12 cellular contexts compared by ENCODE assay signal in genomic region chr2:84846041-84846663, GRCh38. TPM values are rescaled to one million over a fixed set of nuclear protein-coding genes. Genes with fewer than 3 reads are reported as not detected.
DNase-seq lines count a peak whose midpoint lies in the region; ATAC-seq and TF ChIP-seq lines count a peak whose summit lies in the region.
"Had no signal": no experiment of that assay in that cellular context is flagged by ENCODE, and none has a peak within 500 bp of the region (broad histone marks: within the 10 kb centered on the region; RNA-seq: fewer than 3 reads in every experiment).

No MANE protein-coding gene starts in this region.

- H3K9me3 ChIP-seq in breast epithelium, result no peaks in the 10 kb centered on the region

- CTCF ChIA-PET in MCF 10A (lab: Yijun Ruan, JAX), result interaction anchor here (0.6 to 0.7 kb wide), 2 partner anchors 82 to 103 kb away, joined by 3 read pairs; no protein-coding TSS in a partner anchor
- CTCF ChIA-PET in activated CD8-positive, alpha-beta T cell treated with anti-CD3 and anti-CD28 coated beads for 36 hours (lab: Charles Lee), result interaction anchor here (0.7 to 3.5 kb wide), 10 partner anchors 9 to 348 kb away, joined by 3 to 19 read pairs (median 4); partner anchors contain the start of gene TRABD2A

- H3K36me3 Mint-ChIP-seq in MCF 10A (ENCODE audit: insufficient read depth, unreplicated experiment), result no peaks in the 10 kb centered on the region
- H3K36me3 Mint-ChIP-seq in activated CD8-positive, alpha-beta T cell treated with anti-CD3 and anti-CD28 coated beads for 36 hours (ENCODE audit: low read depth), result peaks cover 49% of the 10 kb centered on the region
- H3K36me3 Mint-ChIP-seq in stimulated activated naive CD8-positive, alpha-beta T cell treated with anti-CD3 and anti-CD28 coated beads, Interleukin-15, Interleukin-2, amounts not matched to agents 100 ng/mL and 50 ng/mL, for 24 hours (ENCODE audit: low read depth), result peaks cover 12% of the 10 kb centered on the region

- DNase-seq in MCF 10A (ENCODE audit: unreplicated experiment), result no peak
- DNase-seq in breast epithelium (ENCODE audit: low spot score in 2 of 2), result no peak
- peak; percentile 57 for DNase-seq in activated CD8-positive, alpha-beta T cell treated with anti-CD3 and anti-CD28 coated beads for 36 hours
- DNase-seq in fibroblast of gingiva (ENCODE audit: low read depth), result peak; percentile 28
- no peak for DNase-seq in OCI-M1 (lab: John Stamatoyannopoulos, UW)
- DNase-seq: hypothalamus, NCI-H69 had no signal

- TF ChIP-seq CTCF in MCF 10A (IDR thresholded peaks at IDR 0.05; ENCODE audit: unreplicated experiment), result no peak
- TF ChIP-seq CTCF in breast epithelium (IDR thresholded peaks at IDR 0.05), result no peak
- TF ChIP-seq CTCF in activated CD8-positive, alpha-beta T cell treated with anti-CD3 and anti-CD28 coated beads for 36 hours (IDR thresholded peaks at IDR 0.05), result no peak

- intact Hi-C loops in MCF 10A (cut with micrococcal nuclease), result no loop called here
- intact Hi-C loops in breast epithelium (cut with DNase I; ENCODE audit: low total_unique reads), result no loop called here
- intact Hi-C loops in activated CD8-positive, alpha-beta T cell treated with anti-CD3 and anti-CD28 coated beads for 36 hours (cut with micrococcal nuclease), result loop anchor here (5.0 to 10.0 kb wide), 2 partner anchors 36 to 61 kb away; partner anchors contain the start of gene TRABD2A

- H3K27me3 ChIP-seq in breast epithelium, result no peaks in the 10 kb centered on the region

- H3K4me1 ChIP-seq in breast epithelium, result no peaks in the 10 kb centered on the region

- BruUV-seq in MCF 10A (replicated peaks; lab: Mats Ljungman, UMichigan), result no TSS peak

- no peaks in the 10 kb centered on the region for H3K27me3 Mint-ChIP-seq in MCF 10A (ENCODE audit: insufficient read depth, unreplicated experiment)
- no peaks in the 10 kb centered on the region for H3K27me3 Mint-ChIP-seq in activated CD8-positive, alpha-beta T cell treated with anti-CD3 and anti-CD28 coated beads for 36 hours
- no peaks in the 10 kb centered on the region for H3K27me3 Mint-ChIP-seq in stimulated activated naive CD8-positive, alpha-beta T cell treated with anti-CD3 and anti-CD28 coated beads, Interleukin-15, Interleukin-2, amounts not matched to agents 100 ng/mL and 50 ng/mL, for 24 hours

- peak; percentile 51 for ATAC-seq in activated CD8-positive, alpha-beta T cell treated with anti-CD3 and anti-CD28 coated beads for 36 hours
- no peak for ATAC-seq in GM18867 (IDR thresholded peaks at IDR 0.05; ENCODE audit: unreplicated experiment)
- no peak for ATAC-seq in GM18505 (IDR thresholded peaks at IDR 0.05; ENCODE audit: unreplicated experiment)

- peaks cover 16% of the 10 kb centered on the region for H3K4me1 Mint-ChIP-seq in MCF 10A (ENCODE audit: insufficient read depth, unreplicated experiment)
- H3K4me1 Mint-ChIP-seq in activated CD8-positive, alpha-beta T cell treated with anti-CD3 and anti-CD28 coated beads for 36 hours (ENCODE audit: low read depth), result peaks cover 89% of the 10 kb centered on the region
- H3K4me1 Mint-ChIP-seq in stimulated activated naive CD8-positive, alpha-beta T cell treated with anti-CD3 and anti-CD28 coated beads, Interleukin-15, Interleukin-2, amounts not matched to agents 100 ng/mL and 50 ng/mL, for 24 hours (ENCODE audit: low read depth), result peaks cover 97% of the 10 kb centered on the region

- TF ChIP-seq POLR2A in breast epithelium (IDR thresholded peaks at IDR 0.05) (no peak), GM18505 (IDR thresholded peaks at IDR 0.05; ENCODE audit: borderline replicate concordance, extremely low read depth, insufficient read depth, insufficient read length) (no peak)

- H3K4me3 ChIP-seq in breast epithelium, result no peak overlapping the region

- POLR2A ChIA-PET in MCF 10A (lab: Yijun Ruan, JAX), result no interaction called here
- POLR2A ChIA-PET in activated CD8-positive, alpha-beta T cell treated with anti-CD3 and anti-CD28 coated beads for 36 hours (lab: Charles Lee), result interaction anchor here (0.7 to 2.6 kb wide), 16 partner anchors 9 to 320 kb away, joined by 3 to 18 read pairs (median 6); partner anchors contain the start of gene TMSB10

- no peak overlapping the region for H3K4me3 Mint-ChIP-seq in MCF 10A (ENCODE audit: unreplicated experiment)
- H3K4me3 Mint-ChIP-seq in activated CD8-positive, alpha-beta T cell treated with anti-CD3 and anti-CD28 coated beads for 36 hours, result peak overlapping the region; percentile 48
- H3K4me3 Mint-ChIP-seq in stimulated activated naive CD8-positive, alpha-beta T cell treated with anti-CD3 and anti-CD28 coated beads, Interleukin-15, Interleukin-2, amounts not matched to agents 100 ng/mL and 50 ng/mL, for 24 hours, result peak overlapping the region; percentile 73

- peak overlapping the region in 1 of 2 donors; percentile 57 for H3K27ac ChIP-seq in breast epithelium
- H3K27ac ChIP-seq: C4-2B, HL-60 had no signal

- H3K27ac Mint-ChIP-seq in MCF 10A (ENCODE audit: low read depth, unreplicated experiment), result peak overlapping the region; percentile 50
- peak overlapping the region; percentile 97 for H3K27ac Mint-ChIP-seq in activated CD8-positive, alpha-beta T cell treated with anti-CD3 and anti-CD28 coated beads for 36 hours
- peak overlapping the region; percentile 96 for H3K27ac Mint-ChIP-seq in stimulated activated naive CD8-positive, alpha-beta T cell treated with anti-CD3 and anti-CD28 coated beads, Interleukin-15, Interleukin-2, amounts not matched to agents 100 ng/mL and 50 ng/mL, for 24 hours

- H3K9me3 Mint-ChIP-seq in MCF 10A (ENCODE audit: unreplicated experiment), result no peaks in the 10 kb centered on the region
- no peaks in the 10 kb centered on the region for H3K9me3 Mint-ChIP-seq in activated CD8-positive, alpha-beta T cell treated with anti-CD3 and anti-CD28 coated beads for 36 hours
- no peaks in the 10 kb centered on the region for H3K9me3 Mint-ChIP-seq in stimulated activated naive CD8-positive, alpha-beta T cell treated with anti-CD3 and anti-CD28 coated beads, Interleukin-15, Interleukin-2, amounts not matched to agents 100 ng/mL and 50 ng/mL, for 24 hours

- no peaks in the 10 kb centered on the region for H3K36me3 ChIP-seq in breast epithelium

RNA-seq across cellular contexts. Expression of gene TRABD2A, which starts 34.7 kb away (rescaled TPM):
- total RNA-seq in MCF 10A (2022), result 17.3 and 20.0 TPM in 2 replicates
- 1 to 10 TPM; 2.2 to 7.4 (median 5.6) TPM for total RNA-seq in breast epithelium
- total RNA-seq in activated CD8-positive, alpha-beta T cell treated with anti-CD3 and anti-CD28 coated beads for 36 hours, result 10 to 100 TPM; 56.3 to 56.4 TPM

RNA-seq across cellular contexts. Expression of gene TMSB10, which starts 59.3 kb away (rescaled TPM):
- total RNA-seq in MCF 10A (2022) (3,313 and 3,349 TPM in 2 replicates), breast epithelium (1,000 to 10,000 TPM; 1,918 to 5,529 (median 3,700) TPM)
- total RNA-seq in activated CD8-positive, alpha-beta T cell treated with anti-CD3 and anti-CD28 coated beads for 36 hours, result 1,000 to 10,000 TPM; 2,035 to 2,060 TPM

Comparison
In these comparisons a context has a peak if more than half of its experiments do, and no peak if none do; other contexts are left out.
1. DNase-seq: peak in activated CD8-positive, alpha-beta T cell treated with anti-CD3 and anti-CD28 coated beads for 36 hours (single experiment) and fibroblast of gingiva (single experiment); none in MCF 10A (single experiment), breast epithelium (0 of 2) and OCI-M1 (single experiment).
2. Peak in every context shown above with its lines, with median percentiles within 50 percentile points of each other: H3K27ac Mint-ChIP-seq.